ENCODE assay signal across 8 cellular contexts in the genomic region with DNA sequence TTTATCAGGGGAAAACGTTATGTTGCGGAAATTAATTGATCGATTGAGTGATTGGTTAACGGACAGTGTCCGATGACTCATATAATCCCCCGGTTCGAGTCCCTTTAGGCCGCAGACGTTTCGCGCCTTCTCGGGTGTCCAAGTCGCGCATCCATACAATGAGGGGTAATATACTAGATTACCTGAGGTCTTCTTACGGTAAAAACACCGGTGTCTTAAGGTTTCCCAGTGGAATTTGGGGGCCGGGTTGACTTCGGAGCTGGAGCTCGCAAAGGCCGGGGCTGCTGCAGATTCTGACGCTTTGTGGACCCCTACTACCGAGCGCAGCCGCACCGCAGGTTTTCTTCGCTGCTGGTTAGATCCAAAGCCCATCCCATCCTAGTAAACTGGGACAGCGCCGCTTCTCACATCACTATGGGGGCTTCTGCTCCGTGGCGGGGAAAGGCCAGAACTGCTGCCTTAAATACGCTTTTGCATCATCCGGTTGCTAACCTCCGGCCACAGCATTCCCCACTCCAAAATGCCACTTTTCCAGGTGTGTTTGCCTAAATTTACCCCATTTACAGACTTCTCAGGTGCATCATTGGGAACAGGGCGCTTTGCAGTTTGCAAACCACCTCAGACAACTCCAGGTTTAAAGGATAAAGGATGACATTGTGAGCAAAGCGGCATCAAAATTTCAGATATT. TPM values are rescaled to one million over a fixed set of nuclear protein-coding genes. Genes with fewer than 3 reads are reported as not detected.
DNase-seq lines count a peak whose midpoint lies in the region; ATAC-seq and TF ChIP-seq lines count a peak whose summit lies in the region.

No MANE protein-coding gene starts in this region.

- DNase-seq in NOMO-1 (lab: John Stamatoyannopoulos, UW; ENCODE audit: unreplicated experiment in 2 of 2) (peak; percentile 16 to 19), NOMO-1 treated with dmso at 0.1 percent for 144 hours (lab: John Stamatoyannopoulos, UW; ENCODE audit: unreplicated experiment) (no peak), Kasumi-1 (lab: John Stamatoyannopoulos, UW) (peak; percentile 64 to 68), cardiac fibroblast (ENCODE audit: low read depth in 2 of 2) (no peak), left lobe of liver (ENCODE audit: low spot score) (peak; percentile 51), stomach (no peak), A172 (ENCODE audit: low spot score) (no peak)

- H3K36me3 ChIP-seq in stomach, result peaks cover 0 to 3% (median 0%) of the 10 kb centered on the region in 4 donors

- ATAC-seq in SK-N-SH treated with all-trans-retinoic acid at 6 μM for 48 hours (peak; percentile 56), left lobe of liver (no peak)

- peak overlapping the region; percentile 92 to 96 (median 95) for H3K27ac ChIP-seq in stomach

- intact Hi-C loops in stomach (cut with DNase I; ENCODE audit: low total_unique reads), result no loop called here

- no peaks in the 10 kb centered on the region for H3K9me3 ChIP-seq in stomach

- no peak for TF ChIP-seq POLR2A in stomach (IDR thresholded peaks at IDR 0.05)

- TF ChIP-seq CTCF in cardiac fibroblast (IDR thresholded peaks at IDR 0.05; ENCODE audit: low read depth, low read length) (no peak), stomach (IDR thresholded peaks at IDR 0.05) (no peak)

- peak overlapping the region; percentile 78 to 79 for H3K4me3 ChIP-seq in cardiac fibroblast (replicated peaks in 1 of 2; ENCODE audit: low read depth in 2 of 2, low read length in 2 of 2)
- H3K4me3 ChIP-seq in stomach, result peak overlapping the region; percentile 91 to 94 (median 92)

- no peak for TF ChIP-seq EP300 in stomach (IDR thresholded peaks at IDR 0.05)

- WGBS in stomach, 5 donors, result 1 to 3% (median 2%) methylated on average over 35 of the region's 35 CpGs

- H3K4me1 ChIP-seq in stomach, result peaks cover 25 to 48% (median 43%) of the 10 kb centered on the region in 4 donors

- H3K27me3 ChIP-seq in stomach, result no peaks in the 10 kb centered on the region

TF ChIP-seq in SK-N-SH treated with all-trans-retinoic acid at 6 μM for 48 hours, 23 proteins besides CTCF, POLR2A, EP300 and RAD21:
- TF ChIP-seq BACH2 (CRISPR knock-in tag; IDR thresholded peaks at IDR 0.05; ENCODE audit: borderline replicate concordance) (no peak), ZFP30 (CRISPR knock-in tag; IDR thresholded peaks at IDR 0.05) (no peak), ZNF565 (CRISPR knock-in tag; conservative IDR thresholded peaks at IDR 0.05; ENCODE audit: low read depth) (no peak), CSDC2 (CRISPR knock-in tag; IDR thresholded peaks at IDR 0.05) (no peak), PPARA (CRISPR knock-in tag; IDR thresholded peaks at IDR 0.05; ENCODE audit: borderline replicate concordance) (no peak), OSR1 (CRISPR knock-in tag; IDR thresholded peaks at IDR 0.05) (no peak), ESRRG (CRISPR knock-in tag; IDR thresholded peaks at IDR 0.05) (no peak), ZNF8 (CRISPR knock-in tag; IDR thresholded peaks at IDR 0.05) (no peak), TOX (CRISPR knock-in tag; IDR thresholded peaks at IDR 0.05; ENCODE audit: borderline replicate concordance) (no peak), ZFP3 (CRISPR knock-in tag; IDR thresholded peaks at IDR 0.05) (no peak), RARB (CRISPR knock-in tag; IDR thresholded peaks at IDR 0.05) (no peak), ZC3H10 (CRISPR knock-in tag; IDR thresholded peaks at IDR 0.05) (no peak), TCF4 (CRISPR knock-in tag; IDR thresholded peaks at IDR 0.05; ENCODE audit: borderline replicate concordance) (no peak), ZNF70 (CRISPR knock-in tag; IDR thresholded peaks at IDR 0.05) (no peak)
- TF ChIP-seq, protein P1, sequence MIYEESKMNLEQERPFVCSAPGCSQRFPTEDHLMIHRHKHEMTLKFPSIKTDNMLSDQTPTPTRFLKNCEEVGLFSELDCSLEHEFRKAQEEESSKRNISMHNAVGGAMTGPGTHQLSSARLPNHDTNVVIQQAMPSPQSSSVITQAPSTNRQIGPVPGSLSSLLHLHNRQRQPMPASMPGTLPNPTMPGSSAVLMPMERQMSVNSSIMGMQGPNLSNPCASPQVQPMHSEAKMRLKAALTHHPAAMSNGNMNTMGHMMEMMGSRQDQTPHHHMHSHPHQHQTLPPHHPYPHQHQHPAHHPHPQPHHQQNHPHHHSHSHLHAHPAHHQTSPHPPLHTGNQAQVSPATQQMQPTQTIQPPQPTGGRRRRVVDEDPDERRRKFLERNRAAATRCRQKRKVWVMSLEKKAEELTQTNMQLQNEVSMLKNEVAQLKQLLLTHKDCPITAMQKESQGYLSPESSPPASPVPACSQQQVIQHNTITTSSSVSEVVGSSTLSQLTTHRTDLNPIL (CRISPR knock-in tag; IDR thresholded peaks at IDR 0.05; ENCODE audit: low read depth), result no peak
- TF ChIP-seq, protein P2, sequence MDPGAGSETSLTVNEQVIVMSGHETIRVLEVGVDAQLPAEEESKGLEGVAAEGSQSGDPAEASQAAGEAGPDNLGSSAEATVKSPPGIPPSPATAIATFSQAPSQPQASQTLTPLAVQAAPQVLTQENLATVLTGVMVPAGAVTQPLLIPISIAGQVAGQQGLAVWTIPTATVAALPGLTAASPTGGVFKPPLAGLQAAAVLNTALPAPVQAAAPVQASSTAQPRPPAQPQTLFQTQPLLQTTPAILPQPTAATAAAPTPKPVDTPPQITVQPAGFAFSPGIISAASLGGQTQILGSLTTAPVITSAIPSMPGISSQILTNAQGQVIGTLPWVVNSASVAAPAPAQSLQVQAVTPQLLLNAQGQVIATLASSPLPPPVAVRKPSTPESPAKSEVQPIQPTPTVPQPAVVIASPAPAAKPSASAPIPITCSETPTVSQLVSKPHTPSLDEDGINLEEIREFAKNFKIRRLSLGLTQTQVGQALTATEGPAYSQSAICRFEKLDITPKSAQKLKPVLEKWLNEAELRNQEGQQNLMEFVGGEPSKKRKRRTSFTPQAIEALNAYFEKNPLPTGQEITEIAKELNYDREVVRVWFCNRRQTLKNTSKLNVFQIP (CRISPR knock-in tag; IDR thresholded peaks at IDR 0.05; ENCODE audit: borderline replicate concordance, low read depth), result no peak
- TF ChIP-seq, protein P3, sequence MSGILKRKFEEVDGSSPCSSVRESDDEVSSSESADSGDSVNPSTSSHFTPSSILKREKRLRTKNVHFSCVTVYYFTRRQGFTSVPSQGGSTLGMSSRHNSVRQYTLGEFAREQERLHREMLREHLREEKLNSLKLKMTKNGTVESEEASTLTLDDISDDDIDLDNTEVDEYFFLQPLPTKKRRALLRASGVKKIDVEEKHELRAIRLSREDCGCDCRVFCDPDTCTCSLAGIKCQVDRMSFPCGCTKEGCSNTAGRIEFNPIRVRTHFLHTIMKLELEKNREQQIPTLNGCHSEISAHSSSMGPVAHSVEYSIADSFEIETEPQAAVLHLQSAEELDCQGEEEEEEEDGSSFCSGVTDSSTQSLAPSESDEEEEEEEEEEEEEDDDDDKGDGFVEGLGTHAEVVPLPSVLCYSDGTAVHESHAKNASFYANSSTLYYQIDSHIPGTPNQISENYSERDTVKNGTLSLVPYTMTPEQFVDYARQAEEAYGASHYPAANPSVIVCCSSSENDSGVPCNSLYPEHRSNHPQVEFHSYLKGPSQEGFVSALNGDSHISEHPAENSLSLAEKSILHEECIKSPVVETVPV (CRISPR knock-in tag; IDR thresholded peaks at IDR 0.05), result no peak
- TF ChIP-seq, protein P4, sequence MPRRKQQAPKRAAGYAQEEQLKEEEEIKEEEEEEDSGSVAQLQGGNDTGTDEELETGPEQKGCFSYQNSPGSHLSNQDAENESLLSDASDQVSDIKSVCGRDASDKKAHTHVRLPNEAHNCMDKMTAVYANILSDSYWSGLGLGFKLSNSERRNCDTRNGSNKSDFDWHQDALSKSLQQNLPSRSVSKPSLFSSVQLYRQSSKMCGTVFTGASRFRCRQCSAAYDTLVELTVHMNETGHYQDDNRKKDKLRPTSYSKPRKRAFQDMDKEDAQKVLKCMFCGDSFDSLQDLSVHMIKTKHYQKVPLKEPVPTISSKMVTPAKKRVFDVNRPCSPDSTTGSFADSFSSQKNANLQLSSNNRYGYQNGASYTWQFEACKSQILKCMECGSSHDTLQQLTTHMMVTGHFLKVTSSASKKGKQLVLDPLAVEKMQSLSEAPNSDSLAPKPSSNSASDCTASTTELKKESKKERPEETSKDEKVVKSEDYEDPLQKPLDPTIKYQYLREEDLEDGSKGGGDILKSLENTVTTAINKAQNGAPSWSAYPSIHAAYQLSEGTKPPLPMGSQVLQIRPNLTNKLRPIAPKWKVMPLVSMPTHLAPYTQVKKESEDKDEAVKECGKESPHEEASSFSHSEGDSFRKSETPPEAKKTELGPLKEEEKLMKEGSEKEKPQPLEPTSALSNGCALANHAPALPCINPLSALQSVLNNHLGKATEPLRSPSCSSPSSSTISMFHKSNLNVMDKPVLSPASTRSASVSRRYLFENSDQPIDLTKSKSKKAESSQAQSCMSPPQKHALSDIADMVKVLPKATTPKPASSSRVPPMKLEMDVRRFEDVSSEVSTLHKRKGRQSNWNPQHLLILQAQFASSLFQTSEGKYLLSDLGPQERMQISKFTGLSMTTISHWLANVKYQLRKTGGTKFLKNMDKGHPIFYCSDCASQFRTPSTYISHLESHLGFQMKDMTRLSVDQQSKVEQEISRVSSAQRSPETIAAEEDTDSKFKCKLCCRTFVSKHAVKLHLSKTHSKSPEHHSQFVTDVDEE (CRISPR knock-in tag; IDR thresholded peaks at IDR 0.05), result no peak
- TF ChIP-seq, protein P5, sequence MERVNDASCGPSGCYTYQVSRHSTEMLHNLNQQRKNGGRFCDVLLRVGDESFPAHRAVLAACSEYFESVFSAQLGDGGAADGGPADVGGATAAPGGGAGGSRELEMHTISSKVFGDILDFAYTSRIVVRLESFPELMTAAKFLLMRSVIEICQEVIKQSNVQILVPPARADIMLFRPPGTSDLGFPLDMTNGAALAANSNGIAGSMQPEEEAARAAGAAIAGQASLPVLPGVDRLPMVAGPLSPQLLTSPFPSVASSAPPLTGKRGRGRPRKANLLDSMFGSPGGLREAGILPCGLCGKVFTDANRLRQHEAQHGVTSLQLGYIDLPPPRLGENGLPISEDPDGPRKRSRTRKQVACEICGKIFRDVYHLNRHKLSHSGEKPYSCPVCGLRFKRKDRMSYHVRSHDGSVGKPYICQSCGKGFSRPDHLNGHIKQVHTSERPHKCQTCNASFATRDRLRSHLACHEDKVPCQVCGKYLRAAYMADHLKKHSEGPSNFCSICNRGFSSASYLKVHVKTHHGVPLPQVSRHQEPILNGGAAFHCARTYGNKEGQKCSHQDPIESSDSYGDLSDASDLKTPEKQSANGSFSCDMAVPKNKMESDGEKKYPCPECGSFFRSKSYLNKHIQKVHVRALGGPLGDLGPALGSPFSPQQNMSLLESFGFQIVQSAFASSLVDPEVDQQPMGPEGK (CRISPR knock-in tag; IDR thresholded peaks at IDR 0.05; ENCODE audit: borderline replicate concordance), result no peak
TF ChIP-seq in SK-N-SH treated with all-trans-retinoic acid at 6 μM for 48 hours: peak in this region for 0.

RNA-seq across cellular contexts. Expression of a gene that starts 0.9 kb away (rescaled TPM):
- total RNA-seq in left lobe of liver, result 19.7 TPM
- 100 to 1,000 TPM in 2 of 5 donors, 10 to 100 TPM in 2, 1 to 10 TPM in 1; 9.8 to 118 (median 77.5) TPM for total RNA-seq in stomach
- polyA plus RNA-seq in stomach, result 10 to 100 TPM; 15.4 to 17.9 (median 17.1) TPM
- total RNA-seq in A172 (2014; rRNA removed; shearing (Covaris generic)), result 26.6 and 31.2 TPM in 2 replicates

Comparison
In these comparisons a context has a peak if more than half of its experiments do, and no peak if none do; other contexts are left out.
1. DNase-seq: peak in NOMO-1 (2 of 2), Kasumi-1 (2 of 2) and left lobe of liver (single experiment); none in NOMO-1 treated with dmso at 0.1 percent for 144 hours (single experiment), cardiac fibroblast (0 of 2), stomach (single experiment) and A172 (single experiment).